ENCODE assay signal across 18 cellular contexts in genomic region chr2:25338401-25338800, GRCh38. TPM values are rescaled to one million over a fixed set of nuclear protein-coding genes. Genes with fewer than 3 reads are reported as not detected.
DNase-seq lines count a peak whose midpoint lies in the region; ATAC-seq and TF ChIP-seq lines count a peak whose summit lies in the region.
"Had no signal": no experiment of that assay in that cellular context is flagged by ENCODE, and none has a peak within 500 bp of the region (broad histone marks: within the 10 kb centered on the region; RNA-seq: fewer than 3 reads in every experiment).

No MANE protein-coding gene starts in this region.

- CTCF ChIA-PET in HEK293T (lab: Yijun Ruan, JAX), result interaction anchor here (0.6 to 2.4 kb wide), 2 partner anchors 24 to 303 kb away, joined by 5 to 10 read pairs; no protein-coding TSS in a partner anchor

- H3K9me3 ChIP-seq in BLaER1 treated with 17β-estradiol and CSF1 and Interleukin-3, amounts not matched to agents 10 nM and 100 nM (replicated peaks in 1 of 11), result no peaks in the 10 kb centered on the region
- H3K9me3 ChIP-seq: suprapubic skin had no signal

- POLR2A ChIA-PET in HEK293T (lab: Yijun Ruan, JAX), result interaction anchor here (0.8 kb wide), 1 partner anchor 10 kb away, joined by 3 read pairs; no protein-coding TSS in a partner anchor

- peak overlapping the region in 4 of 5 experiments; percentile 16 to 86 (median 66) for H3K27ac Mint-ChIP-seq in brain
- H3K27ac Mint-ChIP-seq in neural crest cell (ENCODE audit: unreplicated experiment), result no peak overlapping the region
- H3K27ac Mint-ChIP-seq: HFFc6 had no signal

- peaks cover 3% of the 10 kb centered on the region for H3K27me3 Mint-ChIP-seq in brain
- peaks cover 10% of the 10 kb centered on the region for H3K27me3 Mint-ChIP-seq in neural crest cell (ENCODE audit: low read depth)

- H3K27ac ChIP-seq in BLaER1 treated with 17β-estradiol and CSF1 and Interleukin-3, amounts not matched to agents 10 nM and 100 nM, result peak overlapping the region in 1 of 11 experiments; percentile 31; a peak in 2 of 22 replicates
- H3K27ac ChIP-seq in foreskin keratinocyte, result no peak overlapping the region
- H3K27ac ChIP-seq: HL-60, parathyroid adenoma, suprapubic skin had no signal

- no peak overlapping the region for H3K4me3 ChIP-seq in BLaER1 treated with 17β-estradiol and CSF1 and Interleukin-3, amounts not matched to agents 10 nM and 100 nM
- H3K4me3 ChIP-seq in H7 (ENCODE audit: insufficient read depth, low read depth, low read length), result no peak overlapping the region
- H3K4me3 ChIP-seq: suprapubic skin had no signal

- peak overlapping the region in 4 of 11 experiments; percentile 1 to 47 (median 16); a peak in 4 of 22 replicates for H3K9ac ChIP-seq in BLaER1 treated with 17β-estradiol and CSF1 and Interleukin-3, amounts not matched to agents 10 nM and 100 nM
- H3K9ac ChIP-seq: parathyroid adenoma had no signal

- H3K36me3 ChIP-seq in BLaER1 treated with 17β-estradiol and CSF1 and Interleukin-3, amounts not matched to agents 10 nM and 100 nM, result peaks cover 0 to 8% (median 0%) of the 10 kb centered on the region in 11 experiments; a peak in 3 of 22 replicates
- H3K36me3 ChIP-seq in H7 (replicated peaks; ENCODE audit: control insufficient read depth, insufficient read depth, low read length), result no peaks in the 10 kb centered on the region
- H3K36me3 ChIP-seq: suprapubic skin had no signal

- H3K36me3 Mint-ChIP-seq in brain, result no peaks in the 10 kb centered on the region
- no peaks in the 10 kb centered on the region for H3K36me3 Mint-ChIP-seq in neural crest cell (ENCODE audit: low read depth)

- peaks cover 63 to 72% (median 70%) of the 10 kb centered on the region in 11 experiments for H4K20me1 ChIP-seq in BLaER1 treated with 17β-estradiol and CSF1 and Interleukin-3, amounts not matched to agents 10 nM and 100 nM

- H3K27me3 ChIP-seq in BLaER1 treated with 17β-estradiol and CSF1 and Interleukin-3, amounts not matched to agents 10 nM and 100 nM, result no peaks in the 10 kb centered on the region
- H3K27me3 ChIP-seq in H7 (ENCODE audit: control insufficient read depth, insufficient read depth, low read length), result no peaks in the 10 kb centered on the region; the same call in 1 of the 2 replicates
- H3K27me3 ChIP-seq in foreskin keratinocyte, result no peaks in the 10 kb centered on the region
- H3K27me3 ChIP-seq: suprapubic skin had no signal

- H3K9me3 Mint-ChIP-seq in brain, result no peaks in the 10 kb centered on the region
- H3K9me3 Mint-ChIP-seq in neural crest cell, result no peaks in the 10 kb centered on the region
- H3K9me3 Mint-ChIP-seq: HFFc6 had no signal

- H3K4me3 Mint-ChIP-seq in brain (peak overlapping the region; percentile 71 to 84 (median 80)), neural crest cell (peak overlapping the region; percentile 76)
- H3K4me3 Mint-ChIP-seq: HFFc6 had no signal

- H3K4me1 Mint-ChIP-seq in brain (peaks cover 61% of the 10 kb centered on the region), neural crest cell (peaks cover 4% of the 10 kb centered on the region)

- H3K4me2 ChIP-seq in BLaER1 treated with 17β-estradiol and CSF1 and Interleukin-3, amounts not matched to agents 10 nM and 100 nM, result peak overlapping the region; percentile 40 to 96 (median 85); a peak in 21 of 22 replicates

- H3K4me1 ChIP-seq in BLaER1 treated with 17β-estradiol and CSF1 and Interleukin-3, amounts not matched to agents 10 nM and 100 nM, result peaks cover 67 to 79% (median 75%) of the 10 kb centered on the region in 10 experiments
- no peaks in the 10 kb centered on the region for H3K4me1 ChIP-seq in foreskin keratinocyte
- H3K4me1 ChIP-seq: parathyroid adenoma had no signal

- ATAC-seq in GM21723 (IDR thresholded peaks at IDR 0.05; ENCODE audit: unreplicated experiment) (no peak), foreskin keratinocyte (no peak)
- ATAC-seq: Panc1 had no signal

- peak; percentile 64 for DNase-seq in H7
- no peak for DNase-seq in neural crest cell (ENCODE audit: low read depth, low spot score)
- no peak for DNase-seq in COR-L47 (lab: John Stamatoyannopoulos, UW)
- no peak for DNase-seq in foreskin keratinocyte
- no peak for DNase-seq in HEK293T (ENCODE audit: extremely low spot score)
- DNase-seq: activated CD4-positive, alpha-beta T cell treated with anti-CD3 and anti-CD28 coated beads for 1 hour; effector CD8-positive, alpha-beta T cell; HFFc6; mammary epithelial cell; NCI-H1436 treated with DMSO at 0.1 percent for 48 hours; NCI-H510A had no signal

- no peak for TF ChIP-seq CTCF in brain (conservative IDR thresholded peaks at IDR 0.05)
- no peak for TF ChIP-seq CTCF in neural crest cell (conservative IDR thresholded peaks at IDR 0.05)
- no peak for TF ChIP-seq CTCF in foreskin keratinocyte (conservative IDR thresholded peaks at IDR 0.05)

TF ChIP-seq in HEK293T, 16 proteins besides CTCF, POLR2A, EP300 and RAD21:
- TF ChIP-seq ELF4 (IDR thresholded peaks at IDR 0.05), result no peak

RNA-seq across cellular contexts. Expression of gene DNMT3A, which starts 3.3 kb away (rescaled TPM):
- 48.6 and 63.1 TPM in 2 replicates for total RNA-seq in H7 (2014; rRNA removed; shearing (Covaris generic))
- 27.7 TPM for polyA plus RNA-seq in brain (ENCODE audit: insufficient read depth, low read depth, low replicate concordance)
- 113 and 114 TPM in 2 replicates for total RNA-seq in neural crest cell
- 6.6 and 8.0 TPM in 2 replicates for total RNA-seq in foreskin keratinocyte
- 3.0 and 3.2 TPM in 2 replicates for polyA plus RNA-seq in foreskin keratinocyte
